Comparison of ENCODE assay signal across 19 cellular contexts in the genomic region with DNA sequence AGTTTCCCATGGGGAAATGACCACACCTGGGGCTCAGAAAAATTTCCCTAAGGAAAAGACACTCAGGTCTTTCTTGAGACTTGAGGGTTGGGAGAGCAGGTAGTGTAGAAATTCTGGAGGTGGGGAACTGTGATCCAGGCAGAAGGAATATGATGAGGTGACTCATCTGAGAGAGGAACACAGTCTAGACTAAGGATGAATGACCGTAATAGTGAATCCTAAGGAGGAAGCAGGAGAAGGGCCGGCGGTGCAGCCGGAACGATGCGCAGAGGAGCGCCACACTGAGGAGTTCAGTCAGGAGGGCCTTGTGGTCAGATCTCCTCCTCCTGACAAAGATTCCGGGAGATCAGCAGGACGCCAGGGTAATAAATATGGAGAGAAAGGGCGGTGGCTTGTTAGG.
DNase-seq lines count a peak whose midpoint lies in the region; ATAC-seq, FAIRE-seq and TF ChIP-seq lines count a peak whose summit lies in the region.
"Had no signal": no experiment of that assay in that cellular context is flagged by ENCODE, and none has a peak within 500 bp of the region (broad histone marks: within the 10 kb centered on the region; RNA-seq: fewer than 3 reads in every experiment).

No MANE protein-coding gene starts in this region.

- H3K36me3 Mint-ChIP-seq in Caco-2 (ENCODE audit: insufficient read depth, unreplicated experiment) (peaks cover 8% of the 10 kb centered on the region), astrocyte (ENCODE audit: low read depth, unreplicated experiment) (peaks cover 10% of the 10 kb centered on the region)
- peaks cover 34% of the 10 kb centered on the region for H3K36me3 Mint-ChIP-seq in stimulated activated memory B cell treated with anti-CD40 and anti-IgM and Interleukin-4, amounts not matched to agents 10 μg/mL and 1 μg/mL and 100 μg/mL, for 72 hours

- no peaks in the 10 kb centered on the region for H4K20me1 ChIP-seq in astrocyte (ENCODE audit: insufficient read depth, low read length)

- no peak for ATAC-seq in GM18502 (IDR thresholded peaks at IDR 0.05; ENCODE audit: poor library complexity, unreplicated experiment)
- ATAC-seq in stimulated activated memory B cell treated with anti-CD40 and anti-IgM and Interleukin-4, amounts not matched to agents 10 μg/mL and 1 μg/mL and 100 μg/mL, for 72 hours = no peak

- TF ChIP-seq CTCF in Caco-2 (IDR thresholded peaks at IDR 0.05; ENCODE audit: insufficient read depth in 1 of 2, low read depth in 1 of 2, low read length in 1 of 2, severe bottlenecking in 1 of 2, unreplicated experiment in 1 of 2) = no peak
- no peak for TF ChIP-seq CTCF in astrocyte (IDR thresholded peaks at IDR 0.05; ENCODE audit: insufficient read depth, low read depth, low read length)

- H3K4me1 ChIP-seq in Caco-2 (peaks cover 12% of the 10 kb centered on the region), astrocyte (ENCODE audit: insufficient read depth, low read length) (peaks cover 11% of the 10 kb centered on the region)

- peak overlapping the region; percentile 4 for H3K27ac Mint-ChIP-seq in Caco-2 (ENCODE audit: unreplicated experiment)
- H3K27ac Mint-ChIP-seq in astrocyte (ENCODE audit: unreplicated experiment) = peak overlapping the region; percentile 97
- H3K27ac Mint-ChIP-seq in stimulated activated memory B cell treated with anti-CD40 and anti-IgM and Interleukin-4, amounts not matched to agents 10 μg/mL and 1 μg/mL and 100 μg/mL, for 72 hours = no peak overlapping the region

- no TSS peak for BruUV-seq in Caco-2 (replicated peaks; lab: Mats Ljungman, UMichigan)

- H3K4me1 Mint-ChIP-seq in Caco-2 (ENCODE audit: low read depth, unreplicated experiment) = peaks cover 30% of the 10 kb centered on the region
- peaks cover 62% of the 10 kb centered on the region for H3K4me1 Mint-ChIP-seq in astrocyte (ENCODE audit: low read depth, unreplicated experiment)
- peaks cover 26% of the 10 kb centered on the region for H3K4me1 Mint-ChIP-seq in stimulated activated memory B cell treated with anti-CD40 and anti-IgM and Interleukin-4, amounts not matched to agents 10 μg/mL and 1 μg/mL and 100 μg/mL, for 72 hours

- no peak overlapping the region for H3K27ac ChIP-seq in astrocyte (ENCODE audit: low read depth, low read length)
- H3K27ac ChIP-seq: HL-60 had no signal

- no peaks in the 10 kb centered on the region for H3K27me3 Mint-ChIP-seq in Caco-2 (ENCODE audit: insufficient read depth, unreplicated experiment)
- no peaks in the 10 kb centered on the region for H3K27me3 Mint-ChIP-seq in astrocyte (ENCODE audit: low read depth, unreplicated experiment)
- H3K27me3 Mint-ChIP-seq in stimulated activated memory B cell treated with anti-CD40 and anti-IgM and Interleukin-4, amounts not matched to agents 10 μg/mL and 1 μg/mL and 100 μg/mL, for 72 hours = no peaks in the 10 kb centered on the region
- H3K27me3 Mint-ChIP-seq: CD4-positive, CD25-positive, alpha-beta regulatory T cell had no signal

- no peak overlapping the region for H3K4me2 ChIP-seq in astrocyte (ENCODE audit: low read length)

- H3K4me3 ChIP-seq in Caco-2 (ENCODE audit: low read depth, low read length) (no peak overlapping the region), astrocyte (ENCODE audit: insufficient read depth, low read depth, low read length) (no peak overlapping the region)

- no peaks in the 10 kb centered on the region for H3K79me2 ChIP-seq in astrocyte (ENCODE audit: insufficient read depth, low read length)

- H3K9me3 ChIP-seq in Caco-2 (no peaks in the 10 kb centered on the region), astrocyte (ENCODE audit: insufficient read depth, low read depth, low read length) (no peaks in the 10 kb centered on the region)

- no peak overlapping the region for H2AFZ ChIP-seq in astrocyte (ENCODE audit: low read depth, low read length)

- CTCF ChIA-PET in Caco-2 (lab: Charles Lee) = no interaction called here

- POLR2A ChIA-PET in Caco-2 (lab: Charles Lee) = no interaction called here

- no peak for FAIRE-seq in astrocyte (lab: Jason Lieb, UNC)
- FAIRE-seq: GM18507 had no signal

- intact Hi-C loops in Caco-2 (cut with micrococcal nuclease; ENCODE audit: unreplicated experiment) = no loop called here

- H3K4me3 Mint-ChIP-seq in Caco-2 (ENCODE audit: unreplicated experiment) (no peak overlapping the region), astrocyte (ENCODE audit: unreplicated experiment) (peak overlapping the region; percentile 70)
- H3K4me3 Mint-ChIP-seq in stimulated activated memory B cell treated with anti-CD40 and anti-IgM and Interleukin-4, amounts not matched to agents 10 μg/mL and 1 μg/mL and 100 μg/mL, for 72 hours = no peak overlapping the region
- H3K4me3 Mint-ChIP-seq: CD4-positive, CD25-positive, alpha-beta regulatory T cell had no signal

- DNase-seq in A172 (ENCODE audit: low spot score) (peak; percentile 77), Caco-2 (no peak), astrocyte (ENCODE audit: low read depth) (peak; percentile 47), kidney tubule cell (ENCODE audit: low spot score) (peak; percentile 77), DMS 273 (lab: John Stamatoyannopoulos, UW; ENCODE audit: unreplicated experiment) (no peak), SHP77 (lab: John Stamatoyannopoulos, UW) (no peak)
- DNase-seq: ACHN; CD4-positive, CD25-positive, alpha-beta regulatory T cell; DMS153; KBM-7; NCI-H1048; NCI-H146; NCI-H2081 treated with DMSO at 0.1 percent for 48 hours; NCI-H2227 treated with DMSO at 0.1 percent for 48 hours; NCI-H526 had no signal

- H3K27me3 ChIP-seq in Caco-2 (replicated peaks; ENCODE audit: control insufficient read depth, insufficient read depth, low read length) (no peaks in the 10 kb centered on the region), astrocyte (ENCODE audit: insufficient read depth, low read length) (no peaks in the 10 kb centered on the region)

- no peak overlapping the region for H3K9ac ChIP-seq in astrocyte (ENCODE audit: low read length)

- no peaks in the 10 kb centered on the region for H3K36me3 ChIP-seq in Caco-2 (ENCODE audit: control insufficient read depth, insufficient read depth, low read length)
- no peaks in the 10 kb centered on the region for H3K36me3 ChIP-seq in astrocyte (ENCODE audit: insufficient read depth, low read length)

- H3K9me3 Mint-ChIP-seq in Caco-2 (ENCODE audit: unreplicated experiment) (no peaks in the 10 kb centered on the region), astrocyte (ENCODE audit: unreplicated experiment) (no peaks in the 10 kb centered on the region)
- no peaks in the 10 kb centered on the region for H3K9me3 Mint-ChIP-seq in stimulated activated memory B cell treated with anti-CD40 and anti-IgM and Interleukin-4, amounts not matched to agents 10 μg/mL and 1 μg/mL and 100 μg/mL, for 72 hours
- H3K9me3 Mint-ChIP-seq: CD4-positive, CD25-positive, alpha-beta regulatory T cell had no signal

Comparison
In these comparisons a context has a peak if more than half of its experiments do, and no peak if none do; other contexts are left out.
1. DNase-seq: peak in A172 (single experiment), astrocyte (single experiment) and kidney tubule cell (single experiment); none in Caco-2 (0 of 2), DMS 273 (single experiment) and SHP77 (0 of 2).